9 cellular contexts compared by ENCODE assay signal in genomic region chr10:114045738-114046458, GRCh38. TPM values are rescaled to one million over a fixed set of nuclear protein-coding genes. Genes with fewer than 3 reads are reported as not detected.
DNase-seq lines count a peak whose midpoint lies in the region; ATAC-seq and TF ChIP-seq lines count a peak whose summit lies in the region.
"Had no signal": no experiment of that assay in that cellular context is flagged by ENCODE, and none has a peak within 500 bp of the region (broad histone marks: within the 10 kb centered on the region; RNA-seq: fewer than 3 reads in every experiment).

No MANE protein-coding gene starts in this region.

- H3K27me3 ChIP-seq in CD4-positive, alpha-beta T cell (ENCODE audit: control insufficient read depth, insufficient read depth, low read length), result peaks cover 62% of the 10 kb centered on the region
- H3K27me3 ChIP-seq in HUES64 (ENCODE audit: insufficient read depth, low read length), result peaks cover 94% of the 10 kb centered on the region
- peaks cover 100% of the 10 kb centered on the region for H3K27me3 ChIP-seq in neutrophil
- peaks cover 31% of the 10 kb centered on the region for H3K27me3 ChIP-seq in effector memory CD4-positive, alpha-beta T cell (replicated peaks; ENCODE audit: control insufficient read depth, insufficient read depth, low read length, poor library complexity, severe bottlenecking)

- 71% methylated on average over 11 of the region's 13 CpGs for WGBS in HUES64

- in situ Hi-C loops in GM13977 (cut with MboI; ENCODE audit: low pct_unique_long_range_greater_than_20kb, low sequenced_read_pairs, unreplicated experiment), result loop anchor here (10.0 kb wide), 1 partner anchor 49 kb away; no protein-coding TSS in a partner anchor

- no peaks in the 10 kb centered on the region for H3K9me3 ChIP-seq in CD4-positive, alpha-beta T cell (ENCODE audit: control insufficient read depth, low read length)
- H3K9me3 ChIP-seq in HUES64 (ENCODE audit: insufficient read depth, low read depth, low read length), result no peaks in the 10 kb centered on the region
- H3K9me3 ChIP-seq in neutrophil, result no peaks in the 10 kb centered on the region
- no peaks in the 10 kb centered on the region for H3K9me3 ChIP-seq in effector memory CD4-positive, alpha-beta T cell (ENCODE audit: control insufficient read depth, low read length)
- H3K9me3 ChIP-seq: MG63 had no signal

- CTCF ChIA-PET in CD4-positive, alpha-beta T cell (lab: Charles Lee), result no interaction called here

- H3K4me3 ChIP-seq in HUES64 (ENCODE audit: low read length), result peak overlapping the region; percentile 35; the same call in 1 of the 2 replicates
- peak overlapping the region; percentile 43 to 54 for H3K4me3 ChIP-seq in neutrophil (ENCODE audit: low read depth in 1 of 2, low read length in 1 of 2)
- H3K4me3 ChIP-seq in effector memory CD4-positive, alpha-beta T cell (ENCODE audit: insufficient read depth, low read depth, low read length, poor library complexity, severe bottlenecking), result no peak overlapping the region
- H3K4me3 ChIP-seq: MG63 had no signal

- H3K27ac ChIP-seq in CD4-positive, alpha-beta T cell (ENCODE audit: low read depth, low read length), result no peak overlapping the region
- no peak overlapping the region for H3K27ac ChIP-seq in HUES64 (ENCODE audit: low read depth, low read length)
- H3K27ac ChIP-seq in neutrophil, result no peak overlapping the region
- H3K27ac ChIP-seq in effector memory CD4-positive, alpha-beta T cell (ENCODE audit: insufficient read depth, low read length, poor library complexity, severe bottlenecking), result no peak overlapping the region

- peak overlapping the region; percentile 42 for H3K4me3 Mint-ChIP-seq in CD4-positive, alpha-beta T cell
- H3K4me3 Mint-ChIP-seq in chondrocyte (ENCODE audit: unreplicated experiment), result peak overlapping the region; percentile 56

- POLR2A ChIA-PET in CD4-positive, alpha-beta T cell (lab: Charles Lee), result no interaction called here

- H3K36me3 ChIP-seq in HUES64 (ENCODE audit: insufficient read depth, low read length) (no peaks in the 10 kb centered on the region), neutrophil (no peaks in the 10 kb centered on the region)
- H3K36me3 ChIP-seq in effector memory CD4-positive, alpha-beta T cell (ENCODE audit: control insufficient read depth, insufficient read depth, low read length), result no peaks in the 10 kb centered on the region
- H3K36me3 ChIP-seq: MG63 had no signal

- no peak overlapping the region for H3K9ac ChIP-seq in HUES64 (ENCODE audit: low read depth, low read length)

- no peaks in the 10 kb centered on the region for H3K9me3 Mint-ChIP-seq in CD4-positive, alpha-beta T cell
- no peaks in the 10 kb centered on the region for H3K9me3 Mint-ChIP-seq in chondrocyte (ENCODE audit: low read depth)

- no peak for TF ChIP-seq CTCF in CD4-positive, alpha-beta T cell (IDR thresholded peaks at IDR 0.05)
- TF ChIP-seq CTCF in chondrocyte (IDR thresholded peaks at IDR 0.05) (no peak), neutrophil (IDR thresholded peaks at IDR 0.05) (no peak), GM13977 (IDR thresholded peaks at IDR 0.05; ENCODE audit: extremely low read depth, insufficient read depth, missing control alignments) (no peak)

- H3K27ac Mint-ChIP-seq in CD4-positive, alpha-beta T cell, result no peak overlapping the region
- no peak overlapping the region for H3K27ac Mint-ChIP-seq in chondrocyte (ENCODE audit: unreplicated experiment)

- DNase-seq in CD4-positive, alpha-beta T cell, result no peak
- DNase-seq in chondrocyte (ENCODE audit: low spot score), result no peak
- DNase-seq in Kasumi-1 (lab: John Stamatoyannopoulos, UW), result no peak
- no peak for DNase-seq in GM13977 (ENCODE audit: low spot score)
- DNase-seq in effector memory CD4-positive, alpha-beta T cell, result no peak
- DNase-seq in NCI-H526 treated with DMSO at 0.1 percent for 48 hours (lab: John Stamatoyannopoulos, UW), result no peak

- H3K4me1 ChIP-seq in HUES64 (ENCODE audit: insufficient read depth, low read length), result 0 out of 2 replicates have a peak, but pooled peaks cover 4% of the 10 kb centered on the region
- peaks cover 22 to 27% of the 10 kb centered on the region in 2 experiments for H3K4me1 ChIP-seq in neutrophil (ENCODE audit: control insufficient read depth in 1 of 2, insufficient read depth in 1 of 2, low read depth in 1 of 2, low read length in 1 of 2)
- H3K4me1 ChIP-seq in effector memory CD4-positive, alpha-beta T cell (ENCODE audit: control insufficient read depth, insufficient read depth, low read length, poor library complexity, severe bottlenecking), result peaks cover 7% of the 10 kb centered on the region

- peaks cover 7% of the 10 kb centered on the region for H3K4me1 Mint-ChIP-seq in CD4-positive, alpha-beta T cell (ENCODE audit: low read depth)
- peaks cover 19% of the 10 kb centered on the region for H3K4me1 Mint-ChIP-seq in chondrocyte (ENCODE audit: low read depth)

- no peaks in the 10 kb centered on the region for H3K36me3 Mint-ChIP-seq in CD4-positive, alpha-beta T cell (ENCODE audit: low read depth)
- no peaks in the 10 kb centered on the region for H3K36me3 Mint-ChIP-seq in chondrocyte (ENCODE audit: low read depth)

- no peak for ATAC-seq in CD4-positive, alpha-beta T cell (ENCODE audit: poor library complexity)

- intact Hi-C loops in CD4-positive, alpha-beta T cell (cut with DNase I, micrococcal nuclease), result loop anchor here in 1 of 2 experiments (5.0 kb wide), 1 partner anchor 51 kb away; no protein-coding TSS in a partner anchor

- peaks cover 70% of the 10 kb centered on the region for H3K27me3 Mint-ChIP-seq in CD4-positive, alpha-beta T cell
- H3K27me3 Mint-ChIP-seq in chondrocyte (ENCODE audit: low read depth), result peaks cover 19% of the 10 kb centered on the region

RNA-seq across cellular contexts. Expression of gene ADRB1, which starts 2.2 kb away (rescaled TPM):
- under 1 TPM; 0.08 to 0.11 TPM for total RNA-seq in CD4-positive, alpha-beta T cell
- polyA plus RNA-seq in HUES64 (2013, experiment 1 of 2), result not detected
- polyA plus RNA-seq in HUES64 (2013, experiment 2 of 2), result not detected
- 0.07 to 0.65 TPM (median 0.15 TPM) in 3 replicates for total RNA-seq in chondrocyte
